Comparison of ENCODE assay signal across 29 cellular contexts in the genomic region with DNA sequence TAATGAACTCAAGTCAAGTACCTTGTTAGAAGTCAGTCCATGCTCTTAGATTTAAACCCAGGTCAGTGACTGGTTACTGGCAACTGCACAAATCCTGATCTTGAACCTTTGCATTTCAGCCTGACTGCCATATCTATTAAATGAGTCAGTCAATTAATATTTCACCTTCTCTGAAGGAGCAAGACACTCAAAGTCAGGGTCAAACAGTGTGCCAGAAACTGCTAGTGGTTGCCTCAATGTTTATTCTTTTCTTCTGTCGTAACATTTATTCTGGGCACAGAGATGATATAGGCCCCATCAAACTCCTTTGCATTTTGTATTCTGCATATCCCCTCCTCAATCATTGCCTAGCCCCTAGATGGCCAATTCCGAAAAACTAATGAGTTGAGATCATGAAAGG.
"Had no signal": no experiment of that assay in that cellular context is flagged by ENCODE, and none has a peak within 500 bp of the region (broad histone marks: within the 10 kb centered on the region; RNA-seq: fewer than 3 reads in every experiment).

No MANE protein-coding gene starts in this region.

- H3K27ac ChIP-seq: ascending aorta, brain microvascular endothelial cell, coronary artery, dorsolateral prefrontal cortex, esophagus muscularis mucosa, foreskin keratinocyte, gastrocnemius medialis had no signal

- H3K27me3 ChIP-seq: ascending aorta, brain microvascular endothelial cell, dorsolateral prefrontal cortex, esophagus muscularis mucosa, foreskin keratinocyte, gastrocnemius medialis had no signal

- H3K36me3 Mint-ChIP-seq: activated CD4-positive, alpha-beta memory T cell treated with anti-CD3 and anti-CD28 coated beads for 36 hours; activated CD8-positive, alpha-beta memory T cell treated with anti-CD3 and anti-CD28 coated beads, Interleukin-2, amount 10 ng/mL, durations not matched to agents 7 days and 5 days; activated naive CD4-positive, alpha-beta T cell treated with anti-CD3 and anti-CD28 coated beads, Interleukin-2, amount 10 ng/mL, durations not matched to agents 7 days and 5 days; activated naive CD4-positive, alpha-beta T cell treated with anti-CD3 and anti-CD28 coated beads, Interleukin-2, amount 50 U/mL, for 72 hours; activated naive CD8-positive, alpha-beta T cell treated with anti-CD3 and anti-CD28 coated beads, Interleukin-2, amount 10 ng/mL, durations not matched to agents 7 days and 5 days had no signal

- H3K36me3 ChIP-seq: ascending aorta, brain microvascular endothelial cell, esophagus muscularis mucosa, gastrocnemius medialis had no signal

- H3K4me1 Mint-ChIP-seq: activated CD4-positive, alpha-beta T cell treated with anti-CD3 and anti-CD28 coated beads for 36 hours; activated CD4-positive, alpha-beta T cell treated with anti-CD3 and anti-CD28 coated beads, Interleukin-2, amount 10 ng/mL, durations not matched to agents 24 days and 14 days; activated CD8-positive, alpha-beta memory T cell treated with anti-CD3 and anti-CD28 coated beads, Interleukin-2, amount 10 ng/mL, durations not matched to agents 7 days and 5 days; activated naive CD4-positive, alpha-beta T cell treated with anti-CD3 and anti-CD28 coated beads, Interleukin-2, amount 10 ng/mL, durations not matched to agents 7 days and 5 days; activated naive CD8-positive, alpha-beta T cell treated with anti-CD3 and anti-CD28 coated beads, Interleukin-2, amount 10 ng/mL, durations not matched to agents 7 days and 5 days; central memory CD8-positive, alpha-beta T cell; endodermal cell had no signal

- H3K27ac Mint-ChIP-seq: activated CD4-positive, alpha-beta memory T cell treated with anti-CD3 and anti-CD28 coated beads for 36 hours; activated CD4-positive, alpha-beta T cell treated with anti-CD3 and anti-CD28 coated beads for 36 hours; activated CD4-positive, alpha-beta T cell treated with anti-CD3 and anti-CD28 coated beads, Interleukin-2, amount 10 ng/mL, durations not matched to agents 24 days and 14 days; activated CD8-positive, alpha-beta memory T cell treated with anti-CD3 and anti-CD28 coated beads, Interleukin-2, amount 10 ng/mL, durations not matched to agents 7 days and 5 days; activated CD8-positive, alpha-beta T cell treated with anti-CD3 and anti-CD28 coated beads, Interleukin-2, amount 10 ng/mL, durations not matched to agents 7 days and 5 days; activated naive CD4-positive, alpha-beta T cell treated with anti-CD3 and anti-CD28 coated beads, Interleukin-2, amount 10 ng/mL, durations not matched to agents 7 days and 5 days; activated naive CD4-positive, alpha-beta T cell treated with anti-CD3 and anti-CD28 coated beads, Interleukin-2, amount 50 U/mL, for 72 hours; activated naive CD8-positive, alpha-beta T cell treated with anti-CD3 and anti-CD28 coated beads, Interleukin-2, amount 10 ng/mL, durations not matched to agents 7 days and 5 days; activated T-cell treated with anti-CD3 and anti-CD28 coated beads, Interleukin-2, amount 50 U/mL, for 24 hours; activated T-cell treated with anti-CD3 and anti-CD28 coated beads, Interleukin-2, amount 50 U/mL, for 72 hours; dendritic cell treated with granulocyte-macrophage colony-stimulating factor and Interleukin-4, amounts not matched to agents 40 ng/mL and 50 ng/mL, for 4 days; endodermal cell had no signal

- DNase-seq: activated CD4-positive, alpha-beta memory T cell treated with anti-CD3 and anti-CD28 coated beads for 36 hours; activated CD4-positive, alpha-beta T cell treated with anti-CD3 and anti-CD28 coated beads for 36 hours; activated CD4-positive, alpha-beta T cell treated with anti-CD3 and anti-CD28 coated beads, Interleukin-2, amount 10 ng/mL, durations not matched to agents 24 days and 14 days; activated CD4-positive, CD25-positive, alpha-beta regulatory T cell; activated CD4-positive, CD25-positive, alpha-beta regulatory T cell treated with anti-CD3 and anti-CD28 coated beads, Interleukin-2, amount 50 U/mL, for 72 hours; activated CD8-positive, alpha-beta memory T cell treated with anti-CD3 and anti-CD28 coated beads, Interleukin-2, amount 10 ng/mL, durations not matched to agents 7 days and 5 days; activated CD8-positive, alpha-beta memory T cell treated with anti-CD3 and anti-CD28 coated beads, Interleukin-2, amount 50 U/mL, for 4 hours; activated CD8-positive, alpha-beta T cell treated with anti-CD3 and anti-CD28 coated beads, Interleukin-2, amount 10 ng/mL, durations not matched to agents 7 days and 5 days; activated gamma-delta T cell; activated naive CD4-positive, alpha-beta T cell; activated naive CD4-positive, alpha-beta T cell treated with anti-CD3 and anti-CD28 coated beads, Interleukin-2, amount 10 ng/mL, durations not matched to agents 7 days and 5 days; activated naive CD8-positive, alpha-beta T cell treated with anti-CD3 and anti-CD28 coated beads, Interleukin-2, amount 10 ng/mL, durations not matched to agents 7 days and 5 days; activated T-cell treated with anti-CD3 and anti-CD28 coated beads, Interleukin-2, amount 50 U/mL, for 24 hours; activated T-cell treated with anti-CD3 and anti-CD28 coated beads, Interleukin-2, amount 50 U/mL, for 72 hours; brain microvascular endothelial cell; dorsolateral prefrontal cortex; effector memory CD4-positive, alpha-beta T cell; endodermal cell; erythroblast; foreskin keratinocyte; gastrocnemius medialis; glutamatergic neuron; T-helper 2 cell had no signal

- H3K9me3 ChIP-seq: ascending aorta, esophagus muscularis mucosa, gastrocnemius medialis had no signal

- H3K27me3 Mint-ChIP-seq: activated CD4-positive, alpha-beta T cell treated with anti-CD3 and anti-CD28 coated beads, Interleukin-2, amount 10 ng/mL, durations not matched to agents 24 days and 14 days; activated CD8-positive, alpha-beta memory T cell treated with anti-CD3 and anti-CD28 coated beads, Interleukin-2, amount 10 ng/mL, durations not matched to agents 7 days and 5 days; activated naive CD4-positive, alpha-beta T cell treated with anti-CD3 and anti-CD28 coated beads, Interleukin-2, amount 10 ng/mL, durations not matched to agents 7 days and 5 days; activated naive CD8-positive, alpha-beta T cell treated with anti-CD3 and anti-CD28 coated beads, Interleukin-2, amount 10 ng/mL, durations not matched to agents 7 days and 5 days; activated T-cell treated with anti-CD3 and anti-CD28 coated beads, Interleukin-2, amount 50 U/mL, for 24 hours; central memory CD8-positive, alpha-beta T cell; dendritic cell treated with granulocyte-macrophage colony-stimulating factor and Interleukin-4, amounts not matched to agents 40 ng/mL and 50 ng/mL, for 4 days had no signal

- H3K9me3 Mint-ChIP-seq: activated CD4-positive, alpha-beta memory T cell treated with anti-CD3 and anti-CD28 coated beads for 36 hours; activated naive CD4-positive, alpha-beta T cell treated with anti-CD3 and anti-CD28 coated beads, Interleukin-2, amount 10 ng/mL, durations not matched to agents 7 days and 5 days; activated naive CD4-positive, alpha-beta T cell treated with anti-CD3 and anti-CD28 coated beads, Interleukin-2, amount 50 U/mL, for 72 hours; activated T-cell treated with anti-CD3 and anti-CD28 coated beads, Interleukin-2, amount 50 U/mL, for 24 hours; central memory CD8-positive, alpha-beta T cell; dendritic cell treated with granulocyte-macrophage colony-stimulating factor and Interleukin-4, amounts not matched to agents 40 ng/mL and 50 ng/mL, for 4 days; endodermal cell had no signal

- H3K4me3 ChIP-seq: ascending aorta, coronary artery, dorsolateral prefrontal cortex, esophagus muscularis mucosa, gastrocnemius medialis had no signal

- H3K4me3 Mint-ChIP-seq: activated CD4-positive, alpha-beta memory T cell treated with anti-CD3 and anti-CD28 coated beads for 36 hours; activated CD4-positive, alpha-beta T cell treated with anti-CD3 and anti-CD28 coated beads for 36 hours; activated CD4-positive, alpha-beta T cell treated with anti-CD3 and anti-CD28 coated beads, Interleukin-2, amount 10 ng/mL, durations not matched to agents 24 days and 14 days; activated CD8-positive, alpha-beta memory T cell treated with anti-CD3 and anti-CD28 coated beads, Interleukin-2, amount 10 ng/mL, durations not matched to agents 7 days and 5 days; activated CD8-positive, alpha-beta T cell treated with anti-CD3 and anti-CD28 coated beads, Interleukin-2, amount 10 ng/mL, durations not matched to agents 7 days and 5 days; activated naive CD4-positive, alpha-beta T cell treated with anti-CD3 and anti-CD28 coated beads, Interleukin-2, amount 10 ng/mL, durations not matched to agents 7 days and 5 days; activated naive CD8-positive, alpha-beta T cell treated with anti-CD3 and anti-CD28 coated beads, Interleukin-2, amount 10 ng/mL, durations not matched to agents 7 days and 5 days; activated T-cell treated with anti-CD3 and anti-CD28 coated beads, Interleukin-2, amount 50 U/mL, for 24 hours; activated T-cell treated with anti-CD3 and anti-CD28 coated beads, Interleukin-2, amount 50 U/mL, for 72 hours; central memory CD8-positive, alpha-beta T cell; dendritic cell treated with granulocyte-macrophage colony-stimulating factor and Interleukin-4, amounts not matched to agents 40 ng/mL and 50 ng/mL, for 4 days; endodermal cell had no signal

- ATAC-seq: activated CD4-positive, alpha-beta T cell treated with anti-CD3 and anti-CD28 coated beads for 36 hours; activated CD8-positive, alpha-beta memory T cell treated with anti-CD3 and anti-CD28 coated beads, Interleukin-2, amount 10 ng/mL, durations not matched to agents 7 days and 5 days; activated CD8-positive, alpha-beta T cell treated with anti-CD3 and anti-CD28 coated beads, Interleukin-2, amount 10 ng/mL, durations not matched to agents 7 days and 5 days; activated naive CD4-positive, alpha-beta T cell treated with anti-CD3 and anti-CD28 coated beads, Interleukin-2, amount 50 U/mL, for 72 hours; activated T-cell treated with anti-CD3 and anti-CD28 coated beads, Interleukin-2, amount 50 U/mL, for 72 hours; foreskin keratinocyte; gastrocnemius medialis had no signal

- H3K4me1 ChIP-seq: ascending aorta, esophagus muscularis mucosa, foreskin keratinocyte, gastrocnemius medialis had no signal
